16 cellular contexts compared by ENCODE assay signal in genomic region chr12:27274706-27275105, GRCh38. TPM values are rescaled to one million over a fixed set of nuclear protein-coding genes. Genes with fewer than 3 reads are reported as not detected.
DNase-seq lines count a peak whose midpoint lies in the region; ATAC-seq and TF ChIP-seq lines count a peak whose summit lies in the region.
"Had no signal": no experiment of that assay in that cellular context is flagged by ENCODE, and none has a peak within 500 bp of the region (broad histone marks: within the 10 kb centered on the region; RNA-seq: fewer than 3 reads in every experiment).

No MANE protein-coding gene starts in this region.

- H3K4me3 Mint-ChIP-seq in activated CD4-positive, alpha-beta T cell treated with anti-CD3 and anti-CD28 coated beads for 36 hours = no peak overlapping the region
- H3K4me3 Mint-ChIP-seq: IgD-negative memory B cell had no signal

- in situ Hi-C loops in ACHN (cut with HindIII; ENCODE audit: low pct_ligation_motif_present, low pct_unique_long_range_greater_than_20kb, low sequenced_read_pairs) = no loop called here

- no peak for TF ChIP-seq CTCF in colonic mucosa (IDR thresholded peaks at IDR 0.05)
- no peak for TF ChIP-seq CTCF in tibial artery (IDR thresholded peaks at IDR 0.05)

- H3K9me3 ChIP-seq in MG63 = no peaks in the 10 kb centered on the region
- no peaks in the 10 kb centered on the region for H3K9me3 ChIP-seq in colonic mucosa
- H3K9me3 ChIP-seq in muscle layer of duodenum (ENCODE audit: control insufficient read depth in 1 of 2, low read length in 2 of 2) = no peaks in the 10 kb centered on the region
- no peaks in the 10 kb centered on the region for H3K9me3 ChIP-seq in tibial artery
- H3K9me3 ChIP-seq: HAP-1, SJSA1 had no signal

- POLR2A ChIA-PET in activated CD4-positive, alpha-beta T cell treated with anti-CD3 and anti-CD28 coated beads for 36 hours (lab: Charles Lee) = no interaction called here

- H3K27ac Mint-ChIP-seq in activated CD4-positive, alpha-beta T cell treated with anti-CD3 and anti-CD28 coated beads for 36 hours = no peak overlapping the region
- H3K27ac Mint-ChIP-seq: IgD-negative memory B cell had no signal

- H3K9ac ChIP-seq in colonic mucosa (ENCODE audit: low read depth in 2 of 2, low read length in 2 of 2) = peak overlapping the region in 1 of 2 donors; percentile 26
- H3K9ac ChIP-seq: BLaER1 had no signal

- H3K4me1 ChIP-seq in colonic mucosa (peaks cover 18% of the 10 kb centered on the region), muscle layer of duodenum (ENCODE audit: control insufficient read depth in 1 of 2, insufficient read depth in 2 of 2, low read length in 2 of 2) (peaks cover 25 to 40% of the 10 kb centered on the region in 2 donors), tibial artery (peaks cover 0 to 98% (median 63%) of the 10 kb centered on the region in 4 donors)
- H3K4me1 ChIP-seq: BLaER1 had no signal

- H3K4me1 Mint-ChIP-seq in activated CD4-positive, alpha-beta T cell treated with anti-CD3 and anti-CD28 coated beads for 36 hours = peaks cover 33% of the 10 kb centered on the region

- DNase-seq in MG63 (peak; percentile 4), colonic mucosa (no peak), tibial artery (no peak), ACHN (no peak)
- DNase-seq in activated CD4-positive, alpha-beta T cell treated with anti-CD3 and anti-CD28 coated beads for 36 hours = no peak
- no peak for DNase-seq in stimulated activated naive CD4-positive, alpha-beta T cell treated with Interleukin-2 at 50 U/mL for 16 hours (lab: John Stamatoyannopoulos, UW)
- DNase-seq: MV-4-11, NCI-H1417 treated with DMSO at 0.1 percent for 48 hours, NCI-H2029, NCI-H524 treated with DMSO at 0.1 percent for 48 hours, OCI-M1 had no signal

- H3K36me3 ChIP-seq in MG63 = no peaks in the 10 kb centered on the region
- no peaks in the 10 kb centered on the region for H3K36me3 ChIP-seq in colonic mucosa
- peaks cover 0 to 4% of the 10 kb centered on the region in 2 donors for H3K36me3 ChIP-seq in muscle layer of duodenum (ENCODE audit: control insufficient read depth in 1 of 2, insufficient read depth in 2 of 2, low read length in 2 of 2)
- peaks cover 0 to 4% (median 1%) of the 10 kb centered on the region in 3 donors for H3K36me3 ChIP-seq in tibial artery
- H3K36me3 ChIP-seq: HAP-1, SJSA1 had no signal

- no peak for ATAC-seq in activated CD4-positive, alpha-beta T cell treated with anti-CD3 and anti-CD28 coated beads for 36 hours

- no peaks in the 10 kb centered on the region for H3K27me3 Mint-ChIP-seq in activated CD4-positive, alpha-beta T cell treated with anti-CD3 and anti-CD28 coated beads for 36 hours
- H3K27me3 Mint-ChIP-seq: IgD-negative memory B cell had no signal

- no peak overlapping the region for H3K4me3 ChIP-seq in MG63
- no peak overlapping the region for H3K4me3 ChIP-seq in colonic mucosa
- H3K4me3 ChIP-seq in muscle layer of duodenum (ENCODE audit: low read depth in 1 of 2, low read length in 2 of 2) = no peak overlapping the region
- no peak overlapping the region for H3K4me3 ChIP-seq in tibial artery
- H3K4me3 ChIP-seq: BLaER1, HAP-1, SJSA1 had no signal

- H3K27ac ChIP-seq in colonic mucosa (peak overlapping the region; percentile 2), muscle layer of duodenum (ENCODE audit: low read length) (peak overlapping the region; percentile 14), tibial artery (peak overlapping the region; percentile 66 to 78)
- H3K27ac ChIP-seq: BLaER1, SJSA1 had no signal

- no peaks in the 10 kb centered on the region for H3K27me3 ChIP-seq in MG63
- H3K27me3 ChIP-seq in colonic mucosa = no peaks in the 10 kb centered on the region
- H3K27me3 ChIP-seq in muscle layer of duodenum (ENCODE audit: low read depth, low read length) = no peaks in the 10 kb centered on the region
- no peaks in the 10 kb centered on the region for H3K27me3 ChIP-seq in tibial artery
- H3K27me3 ChIP-seq: BLaER1, SJSA1 had no signal

- intact Hi-C loops in colonic mucosa (cut with DNase I) = no loop called here
- intact Hi-C loops in tibial artery (cut with DNase I; ENCODE audit: low total_unique reads) = no loop called here
- intact Hi-C loops in activated CD4-positive, alpha-beta T cell treated with anti-CD3 and anti-CD28 coated beads for 36 hours (cut with DNase I, micrococcal nuclease) = no loop called here

- H3K9me3 Mint-ChIP-seq in activated CD4-positive, alpha-beta T cell treated with anti-CD3 and anti-CD28 coated beads for 36 hours (ENCODE audit: low read depth) = no peaks in the 10 kb centered on the region
- H3K9me3 Mint-ChIP-seq: IgD-negative memory B cell had no signal

- CTCF ChIA-PET in activated CD4-positive, alpha-beta T cell treated with anti-CD3 and anti-CD28 coated beads for 36 hours (lab: Charles Lee) = interaction anchor here (0.9 kb wide), 1 partner anchor 31 kb away, joined by 5 read pairs; no protein-coding TSS in a partner anchor

- H3K36me3 Mint-ChIP-seq in activated CD4-positive, alpha-beta T cell treated with anti-CD3 and anti-CD28 coated beads for 36 hours (ENCODE audit: low read depth) = peaks cover 7% of the 10 kb centered on the region

RNA-seq across cellular contexts. Expression of gene STK38L, which starts 30.6 kb away (rescaled TPM):
- 4.1 and 22.4 TPM in 2 replicates for total RNA-seq in MG63 (2014; rRNA removed; shearing (Covaris generic); ENCODE audit: low replicate concordance)
- total RNA-seq in colonic mucosa = 10 to 100 TPM; 41.9 to 76.6 TPM
- total RNA-seq in activated CD4-positive, alpha-beta T cell treated with anti-CD3 and anti-CD28 coated beads for 36 hours = 10 to 100 TPM; 24.9 to 30.4 TPM

RNA-seq across cellular contexts. Expression of gene BMAL2, which starts 57.9 kb away (rescaled TPM):
- 17.4 TPM in 2 replicates for total RNA-seq in MG63 (2014; rRNA removed; shearing (Covaris generic); ENCODE audit: low replicate concordance)
- total RNA-seq in colonic mucosa = 10 to 100 TPM in 1 of 2 donors, 1 to 10 TPM in 1; 7.0 to 14.9 TPM
- total RNA-seq in activated CD4-positive, alpha-beta T cell treated with anti-CD3 and anti-CD28 coated beads for 36 hours = 10 to 100 TPM; 10.9 to 13.2 TPM

Comparison
In these comparisons a context has a peak if more than half of its experiments do, and no peak if none do; other contexts are left out.
1. H3K27ac ChIP-seq: peak in every context shown above with its lines; median percentile 72 in tibial artery; 14 in muscle layer of duodenum; 2 in colonic mucosa.